ENCODE assay signal across 1 cellular context in the genomic region with DNA sequence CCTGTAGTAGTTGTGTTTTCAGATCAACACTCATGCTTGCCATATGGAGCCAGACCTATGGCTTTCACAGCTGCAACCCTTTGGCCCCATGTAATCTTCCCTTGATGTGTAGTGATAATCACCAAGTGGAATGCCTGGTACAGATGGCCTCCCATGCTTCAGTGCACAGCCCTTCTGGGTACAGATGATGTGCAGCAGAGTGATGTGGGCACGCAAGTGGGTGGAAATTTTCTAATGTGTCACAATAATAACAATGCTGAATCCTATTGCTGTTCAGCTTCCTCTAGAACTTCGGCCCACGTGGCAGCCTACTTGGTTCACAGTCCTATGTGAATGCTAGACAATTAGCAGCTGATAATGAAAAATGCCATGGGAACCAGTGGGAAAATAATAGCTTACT.
TF ChIP-seq lines count a peak whose summit lies in the region.

No MANE protein-coding gene starts in this region.

TF ChIP-seq in WTC11, 78 proteins besides CTCF, POLR2A, EP300 and RAD21 (continued from another document):
- TF ChIP-seq, protein P1, sequence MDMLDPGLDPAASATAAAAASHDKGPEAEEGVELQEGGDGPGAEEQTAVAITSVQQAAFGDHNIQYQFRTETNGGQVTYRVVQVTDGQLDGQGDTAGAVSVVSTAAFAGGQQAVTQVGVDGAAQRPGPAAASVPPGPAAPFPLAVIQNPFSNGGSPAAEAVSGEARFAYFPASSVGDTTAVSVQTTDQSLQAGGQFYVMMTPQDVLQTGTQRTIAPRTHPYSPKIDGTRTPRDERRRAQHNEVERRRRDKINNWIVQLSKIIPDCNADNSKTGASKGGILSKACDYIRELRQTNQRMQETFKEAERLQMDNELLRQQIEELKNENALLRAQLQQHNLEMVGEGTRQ (CRISPR knock-in tag; IDR thresholded peaks at IDR 0.05) = no peak
- TF ChIP-seq CBFB (CRISPR knock-in tag; IDR thresholded peaks at IDR 0.05; ENCODE audit: low read depth) = no peak
- no peak for TF ChIP-seq ZNF138 (CRISPR knock-in tag; conservative IDR thresholded peaks at IDR 0.05)
- TF ChIP-seq, protein P2, sequence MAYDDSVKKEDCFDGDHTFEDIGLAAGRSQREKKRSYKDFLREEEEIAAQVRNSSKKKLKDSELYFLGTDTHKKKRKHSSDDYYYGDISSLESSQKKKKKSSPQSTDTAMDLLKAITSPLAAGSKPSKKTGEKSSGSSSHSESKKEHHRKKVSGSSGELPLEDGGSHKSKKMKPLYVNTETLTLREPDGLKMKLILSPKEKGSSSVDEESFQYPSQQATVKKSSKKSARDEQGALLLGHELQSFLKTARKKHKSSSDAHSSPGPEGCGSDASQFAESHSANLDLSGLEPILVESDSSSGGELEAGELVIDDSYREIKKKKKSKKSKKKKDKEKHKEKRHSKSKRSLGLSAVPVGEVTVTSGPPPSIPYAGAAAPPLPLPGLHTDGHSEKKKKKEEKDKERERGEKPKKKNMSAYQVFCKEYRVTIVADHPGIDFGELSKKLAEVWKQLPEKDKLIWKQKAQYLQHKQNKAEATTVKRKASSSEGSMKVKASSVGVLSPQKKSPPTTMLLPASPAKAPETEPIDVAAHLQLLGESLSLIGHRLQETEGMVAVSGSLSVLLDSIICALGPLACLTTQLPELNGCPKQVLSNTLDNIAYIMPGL (CRISPR knock-in tag; IDR thresholded peaks at IDR 0.05) = no peak
- TF ChIP-seq NR3C1 (CRISPR knock-in tag; conservative IDR thresholded peaks at IDR 0.05; ENCODE audit: low read depth) = no peak
TF ChIP-seq in WTC11: peak in this region for 0.
